ENCODE assay signal across 1 cellular context in genomic region chr9:127389391-127390242, GRCh38.
TF ChIP-seq lines count a peak whose summit lies in the region.

No MANE protein-coding gene starts in this region.

TF ChIP-seq in A549, 52 proteins besides CTCF, POLR2A, EP300 and RAD21 (continued from another document):
- TF ChIP-seq HES2 (IDR thresholded peaks at IDR 0.05) = no peak
